1 cellular context compared by ENCODE assay signal in the genomic region with DNA sequence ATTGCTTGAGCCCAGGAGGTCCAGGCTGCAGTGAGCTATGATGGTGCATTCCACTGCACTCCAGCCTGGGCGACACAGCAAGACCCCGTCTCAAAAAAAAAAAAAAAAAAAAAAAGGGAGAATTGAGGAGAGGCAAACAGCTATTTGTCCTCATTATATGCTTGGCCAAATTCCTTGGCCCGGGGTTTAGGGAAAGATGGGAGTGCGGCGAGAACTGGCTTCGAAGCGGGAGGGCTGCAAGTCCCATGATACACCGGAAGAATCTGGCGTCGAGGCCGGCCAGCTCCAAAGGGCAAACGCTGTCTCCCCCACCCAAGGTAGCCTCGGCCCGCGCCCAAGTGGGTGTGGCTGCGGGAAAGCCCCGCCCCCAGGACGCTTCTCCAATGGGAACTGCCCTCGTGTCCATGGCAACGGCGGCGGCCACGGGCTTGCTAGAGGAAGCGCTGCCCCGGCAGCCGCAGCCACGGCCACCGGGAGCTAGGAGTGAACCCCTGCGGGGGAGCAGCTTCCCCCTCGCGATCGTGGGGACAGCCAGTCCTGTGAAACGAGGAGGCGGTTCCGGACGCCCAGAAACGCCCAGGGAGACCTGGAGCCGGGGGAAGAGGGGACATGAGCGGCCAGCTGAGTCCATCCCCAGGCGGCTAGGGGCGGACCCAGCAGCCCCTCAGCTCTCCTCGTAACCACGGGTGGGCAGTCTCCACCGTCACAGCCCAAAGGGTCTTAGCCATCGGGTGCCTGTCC.
A peak's percentile ranks its signal among the peaks of the same experiment; 100 is the strongest.
TF ChIP-seq lines count a peak whose summit lies in the region.

A gene with protein sequence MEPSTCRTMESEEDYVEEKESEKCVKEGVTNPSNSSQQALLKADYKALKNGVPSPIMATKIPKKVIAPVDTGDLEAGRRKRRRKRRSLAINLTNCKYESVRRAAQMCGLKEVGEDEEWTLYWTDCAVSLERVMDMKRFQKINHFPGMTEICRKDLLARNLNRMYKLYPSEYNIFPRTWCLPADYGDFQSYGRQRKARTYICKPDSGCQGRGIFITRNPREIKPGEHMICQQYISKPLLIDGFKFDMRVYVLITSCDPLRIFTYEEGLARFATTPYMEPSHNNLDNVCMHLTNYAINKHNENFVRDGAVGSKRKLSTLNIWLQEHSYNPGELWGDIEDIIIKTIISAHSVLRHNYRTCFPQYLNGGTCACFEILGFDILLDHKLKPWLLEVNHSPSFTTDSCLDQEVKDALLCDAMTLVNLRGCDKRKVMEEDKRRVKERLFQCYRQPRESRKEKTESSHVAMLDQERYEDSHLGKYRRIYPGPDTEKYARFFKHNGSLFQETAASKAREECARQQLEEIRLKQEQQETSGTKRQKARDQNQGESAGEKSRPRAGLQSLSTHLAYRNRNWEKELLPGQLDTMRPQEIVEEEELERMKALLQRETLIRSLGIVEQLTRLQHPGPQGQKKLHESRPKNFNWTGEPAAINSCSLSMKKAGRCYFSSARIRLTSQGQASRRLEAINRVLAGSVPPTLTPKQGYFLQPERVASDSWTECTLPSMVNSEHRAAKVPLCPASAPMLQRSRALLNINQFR (plus strand): TSS at position 434 of the 741 bp plus-strand sequence. CDS start 1,075 bp downstream, outside the sequence.

TF ChIP-seq in K562, 482 proteins besides CTCF, POLR2A, EP300 and RAD21 (continued from another document and continues in another):
- TF ChIP-seq, protein P1, sequence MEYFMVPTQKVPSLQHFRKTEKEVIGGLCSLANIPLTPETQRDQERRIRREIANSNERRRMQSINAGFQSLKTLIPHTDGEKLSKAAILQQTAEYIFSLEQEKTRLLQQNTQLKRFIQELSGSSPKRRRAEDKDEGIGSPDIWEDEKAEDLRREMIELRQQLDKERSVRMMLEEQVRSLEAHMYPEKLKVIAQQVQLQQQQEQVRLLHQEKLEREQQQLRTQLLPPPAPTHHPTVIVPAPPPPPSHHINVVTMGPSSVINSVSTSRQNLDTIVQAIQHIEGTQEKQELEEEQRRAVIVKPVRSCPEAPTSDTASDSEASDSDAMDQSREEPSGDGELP (CRISPR knock-in tag; IDR thresholded peaks at IDR 0.05; ENCODE audit: borderline replicate concordance) = peak; percentile 64; the same call in 1 of the 2 replicates
- peak; percentile 86 for TF ChIP-seq SMARCA5 (IDR thresholded peaks at IDR 0.05)
- peak; percentile 33 for TF ChIP-seq CCNT2 (IDR thresholded peaks at IDR 0.05; ENCODE audit: borderline replicate concordance, extremely low read depth, insufficient read length, low read depth, low read length)
- TF ChIP-seq CREBBP (IDR thresholded peaks at IDR 0.05; ENCODE audit: low read depth, low read length) = no peak
- TF ChIP-seq ATF7 (IDR thresholded peaks at IDR 0.05) = peak; percentile 81
- peak; percentile 59; the same call in 1 of the 2 replicates for TF ChIP-seq PHF8 (IDR thresholded peaks at IDR 0.05; ENCODE audit: borderline replicate concordance, low read length)
- TF ChIP-seq FUS (optimal IDR thresholded peaks at IDR 0.05; ENCODE audit: low read depth, low read length) = no peak
- TF ChIP-seq NFATC3 (IDR thresholded peaks at IDR 0.05) = no peak
- no peak for TF ChIP-seq IFI16 (CRISPR knock-in tag; IDR thresholded peaks at IDR 0.05)
- TF ChIP-seq CBX2 (IDR thresholded peaks at IDR 0.05; ENCODE audit: insufficient read depth, low read length, poor library complexity, severe bottlenecking) = no peak
- TF ChIP-seq, protein P2, sequence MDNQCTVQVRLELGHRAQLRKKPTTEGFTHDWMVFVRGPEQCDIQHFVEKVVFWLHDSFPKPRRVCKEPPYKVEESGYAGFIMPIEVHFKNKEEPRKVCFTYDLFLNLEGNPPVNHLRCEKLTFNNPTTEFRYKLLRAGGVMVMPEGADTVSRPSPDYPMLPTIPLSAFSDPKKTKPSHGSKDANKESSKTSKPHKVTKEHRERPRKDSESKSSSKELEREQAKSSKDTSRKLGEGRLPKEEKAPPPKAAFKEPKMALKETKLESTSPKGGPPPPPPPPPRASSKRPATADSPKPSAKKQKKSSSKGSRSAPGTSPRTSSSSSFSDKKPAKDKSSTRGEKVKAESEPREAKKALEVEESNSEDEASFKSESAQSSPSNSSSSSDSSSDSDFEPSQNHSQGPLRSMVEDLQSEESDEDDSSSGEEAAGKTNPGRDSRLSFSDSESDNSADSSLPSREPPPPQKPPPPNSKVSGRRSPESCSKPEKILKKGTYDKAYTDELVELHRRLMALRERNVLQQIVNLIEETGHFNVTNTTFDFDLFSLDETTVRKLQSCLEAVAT (IDR thresholded peaks at IDR 0.05) = no peak
- TF ChIP-seq ZNF507 (tag; conservative IDR thresholded peaks at IDR 0.05) = no peak
- 0 out of 2 replicates have a peak, but pooled peaks have one; percentile 5 for TF ChIP-seq BHLHE40 (IDR thresholded peaks at IDR 0.05; ENCODE audit: low read length)
- TF ChIP-seq NCOA6 (IDR thresholded peaks at IDR 0.05) = no peak
- no peak for TF ChIP-seq TAF15 (IDR thresholded peaks at IDR 0.05; ENCODE audit: low read depth, low read length)
- TF ChIP-seq PHF21A (IDR thresholded peaks at IDR 0.05; ENCODE audit: borderline replicate concordance, low read depth) = 0 out of 2 replicates have a peak, but pooled peaks have one; percentile 17
- TF ChIP-seq PCBP1 (IDR thresholded peaks at IDR 0.05; ENCODE audit: low read depth, low read length, poor library complexity, severe bottlenecking) = peak; percentile 53
- TF ChIP-seq NFYB (IDR thresholded peaks at IDR 0.05; ENCODE audit: extremely low read depth, insufficient read length) = no peak
- peak; percentile 78; the same call in 1 of the 2 replicates for TF ChIP-seq FOXP1 (CRISPR knock-in tag; IDR thresholded peaks at IDR 0.05)
- TF ChIP-seq NR2C2 (CRISPR knock-in tag; IDR thresholded peaks at IDR 0.05) = no peak
- TF ChIP-seq NR2C2 (tag; IDR thresholded peaks at IDR 0.05) = peak; percentile 24; the same call in 1 of the 2 replicates
- TF ChIP-seq, protein P3, sequence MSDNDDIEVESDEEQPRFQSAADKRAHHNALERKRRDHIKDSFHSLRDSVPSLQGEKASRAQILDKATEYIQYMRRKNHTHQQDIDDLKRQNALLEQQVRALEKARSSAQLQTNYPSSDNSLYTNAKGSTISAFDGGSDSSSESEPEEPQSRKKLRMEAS (CRISPR knock-in tag; IDR thresholded peaks at IDR 0.05) = peak; percentile 54
- peak; percentile 86 for TF ChIP-seq RBM22 (IDR thresholded peaks at IDR 0.05; ENCODE audit: low read depth, low read length, poor library complexity, severe bottlenecking)
- TF ChIP-seq, protein P4, sequence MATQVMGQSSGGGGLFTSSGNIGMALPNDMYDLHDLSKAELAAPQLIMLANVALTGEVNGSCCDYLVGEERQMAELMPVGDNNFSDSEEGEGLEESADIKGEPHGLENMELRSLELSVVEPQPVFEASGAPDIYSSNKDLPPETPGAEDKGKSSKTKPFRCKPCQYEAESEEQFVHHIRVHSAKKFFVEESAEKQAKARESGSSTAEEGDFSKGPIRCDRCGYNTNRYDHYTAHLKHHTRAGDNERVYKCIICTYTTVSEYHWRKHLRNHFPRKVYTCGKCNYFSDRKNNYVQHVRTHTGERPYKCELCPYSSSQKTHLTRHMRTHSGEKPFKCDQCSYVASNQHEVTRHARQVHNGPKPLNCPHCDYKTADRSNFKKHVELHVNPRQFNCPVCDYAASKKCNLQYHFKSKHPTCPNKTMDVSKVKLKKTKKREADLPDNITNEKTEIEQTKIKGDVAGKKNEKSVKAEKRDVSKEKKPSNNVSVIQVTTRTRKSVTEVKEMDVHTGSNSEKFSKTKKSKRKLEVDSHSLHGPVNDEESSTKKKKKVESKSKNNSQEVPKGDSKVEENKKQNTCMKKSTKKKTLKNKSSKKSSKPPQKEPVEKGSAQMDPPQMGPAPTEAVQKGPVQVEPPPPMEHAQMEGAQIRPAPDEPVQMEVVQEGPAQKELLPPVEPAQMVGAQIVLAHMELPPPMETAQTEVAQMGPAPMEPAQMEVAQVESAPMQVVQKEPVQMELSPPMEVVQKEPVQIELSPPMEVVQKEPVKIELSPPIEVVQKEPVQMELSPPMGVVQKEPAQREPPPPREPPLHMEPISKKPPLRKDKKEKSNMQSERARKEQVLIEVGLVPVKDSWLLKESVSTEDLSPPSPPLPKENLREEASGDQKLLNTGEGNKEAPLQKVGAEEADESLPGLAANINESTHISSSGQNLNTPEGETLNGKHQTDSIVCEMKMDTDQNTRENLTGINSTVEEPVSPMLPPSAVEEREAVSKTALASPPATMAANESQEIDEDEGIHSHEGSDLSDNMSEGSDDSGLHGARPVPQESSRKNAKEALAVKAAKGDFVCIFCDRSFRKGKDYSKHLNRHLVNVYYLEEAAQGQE (CRISPR knock-in tag; IDR thresholded peaks at IDR 0.05; ENCODE audit: low read depth) = 0 out of 2 replicates have a peak, but pooled peaks have one; percentile 18
- peak; percentile 82 for TF ChIP-seq RBFOX2 (IDR thresholded peaks at IDR 0.05; ENCODE audit: low read depth, low read length)
- TF ChIP-seq, protein P5, sequence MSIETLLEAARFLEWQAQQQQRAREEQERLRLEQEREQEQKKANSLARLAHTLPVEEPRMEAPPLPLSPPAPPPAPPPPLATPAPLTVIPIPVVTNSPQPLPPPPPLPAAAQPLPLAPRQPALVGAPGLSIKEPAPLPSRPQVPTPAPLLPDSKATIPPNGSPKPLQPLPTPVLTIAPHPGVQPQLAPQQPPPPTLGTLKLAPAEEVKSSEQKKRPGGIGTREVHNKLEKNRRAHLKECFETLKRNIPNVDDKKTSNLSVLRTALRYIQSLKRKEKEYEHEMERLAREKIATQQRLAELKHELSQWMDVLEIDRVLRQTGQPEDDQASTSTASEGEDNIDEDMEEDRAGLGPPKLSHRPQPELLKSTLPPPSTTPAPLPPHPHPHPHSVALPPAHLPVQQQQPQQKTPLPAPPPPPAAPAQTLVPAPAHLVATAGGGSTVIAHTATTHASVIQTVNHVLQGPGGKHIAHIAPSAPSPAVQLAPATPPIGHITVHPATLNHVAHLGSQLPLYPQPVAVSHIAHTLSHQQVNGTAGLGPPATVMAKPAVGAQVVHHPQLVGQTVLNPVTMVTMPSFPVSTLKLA (conservative IDR thresholded peaks at IDR 0.05) = peak in 1 of 2 experiments; percentile 63; a peak in 2 of 4 replicates
- TF ChIP-seq TEAD1 (CRISPR knock-in tag; IDR thresholded peaks at IDR 0.05) = peak in 1 of 2 experiments; percentile 47; a peak in 1 of 4 replicates
- TF ChIP-seq CXXC5 (CRISPR knock-in tag; IDR thresholded peaks at IDR 0.05) = peak; percentile 52
- no peak for TF ChIP-seq ZNF175 (CRISPR knock-in tag; IDR thresholded peaks at IDR 0.05; ENCODE audit: low read depth)
- TF ChIP-seq, protein P6, sequence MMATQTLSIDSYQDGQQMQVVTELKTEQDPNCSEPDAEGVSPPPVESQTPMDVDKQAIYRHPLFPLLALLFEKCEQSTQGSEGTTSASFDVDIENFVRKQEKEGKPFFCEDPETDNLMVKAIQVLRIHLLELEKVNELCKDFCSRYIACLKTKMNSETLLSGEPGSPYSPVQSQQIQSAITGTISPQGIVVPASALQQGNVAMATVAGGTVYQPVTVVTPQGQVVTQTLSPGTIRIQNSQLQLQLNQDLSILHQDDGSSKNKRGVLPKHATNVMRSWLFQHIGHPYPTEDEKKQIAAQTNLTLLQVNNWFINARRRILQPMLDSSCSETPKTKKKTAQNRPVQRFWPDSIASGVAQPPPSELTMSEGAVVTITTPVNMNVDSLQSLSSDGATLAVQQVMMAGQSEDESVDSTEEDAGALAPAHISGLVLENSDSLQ (IDR thresholded peaks at IDR 0.05) = 0 out of 2 replicates have a peak, but pooled peaks have one; percentile 27
- TF ChIP-seq, protein P7, sequence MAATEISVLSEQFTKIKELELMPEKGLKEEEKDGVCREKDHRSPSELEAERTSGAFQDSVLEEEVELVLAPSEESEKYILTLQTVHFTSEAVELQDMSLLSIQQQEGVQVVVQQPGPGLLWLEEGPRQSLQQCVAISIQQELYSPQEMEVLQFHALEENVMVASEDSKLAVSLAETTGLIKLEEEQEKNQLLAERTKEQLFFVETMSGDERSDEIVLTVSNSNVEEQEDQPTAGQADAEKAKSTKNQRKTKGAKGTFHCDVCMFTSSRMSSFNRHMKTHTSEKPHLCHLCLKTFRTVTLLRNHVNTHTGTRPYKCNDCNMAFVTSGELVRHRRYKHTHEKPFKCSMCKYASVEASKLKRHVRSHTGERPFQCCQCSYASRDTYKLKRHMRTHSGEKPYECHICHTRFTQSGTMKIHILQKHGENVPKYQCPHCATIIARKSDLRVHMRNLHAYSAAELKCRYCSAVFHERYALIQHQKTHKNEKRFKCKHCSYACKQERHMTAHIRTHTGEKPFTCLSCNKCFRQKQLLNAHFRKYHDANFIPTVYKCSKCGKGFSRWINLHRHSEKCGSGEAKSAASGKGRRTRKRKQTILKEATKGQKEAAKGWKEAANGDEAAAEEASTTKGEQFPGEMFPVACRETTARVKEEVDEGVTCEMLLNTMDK (IDR thresholded peaks at IDR 0.05; ENCODE audit: borderline replicate concordance, insufficient read depth, low read depth, low read length, poor library complexity, severe bottlenecking) = no peak
- TF ChIP-seq NR4A1 (CRISPR knock-in tag; IDR thresholded peaks at IDR 0.05) = 0 out of 2 replicates have a peak, but pooled peaks have one; percentile 46
- TF ChIP-seq NR4A1 (tag; IDR thresholded peaks at IDR 0.05) = no peak
- peak; percentile 54 for TF ChIP-seq RBBP5 (IDR thresholded peaks at IDR 0.05; ENCODE audit: borderline replicate concordance, insufficient read depth, low read length, poor library complexity, severe bottlenecking)
- peak; percentile 41; the same call in 1 of the 2 replicates for TF ChIP-seq SPI1 (IDR thresholded peaks at IDR 0.05; ENCODE audit: borderline replicate concordance, low read depth, low read length)
- TF ChIP-seq ZNF57 (CRISPR knock-in tag; IDR thresholded peaks at IDR 0.05) = no peak
- TF ChIP-seq L3MBTL2 (IDR thresholded peaks at IDR 0.05) = peak; percentile 94
- TF ChIP-seq, protein P8, sequence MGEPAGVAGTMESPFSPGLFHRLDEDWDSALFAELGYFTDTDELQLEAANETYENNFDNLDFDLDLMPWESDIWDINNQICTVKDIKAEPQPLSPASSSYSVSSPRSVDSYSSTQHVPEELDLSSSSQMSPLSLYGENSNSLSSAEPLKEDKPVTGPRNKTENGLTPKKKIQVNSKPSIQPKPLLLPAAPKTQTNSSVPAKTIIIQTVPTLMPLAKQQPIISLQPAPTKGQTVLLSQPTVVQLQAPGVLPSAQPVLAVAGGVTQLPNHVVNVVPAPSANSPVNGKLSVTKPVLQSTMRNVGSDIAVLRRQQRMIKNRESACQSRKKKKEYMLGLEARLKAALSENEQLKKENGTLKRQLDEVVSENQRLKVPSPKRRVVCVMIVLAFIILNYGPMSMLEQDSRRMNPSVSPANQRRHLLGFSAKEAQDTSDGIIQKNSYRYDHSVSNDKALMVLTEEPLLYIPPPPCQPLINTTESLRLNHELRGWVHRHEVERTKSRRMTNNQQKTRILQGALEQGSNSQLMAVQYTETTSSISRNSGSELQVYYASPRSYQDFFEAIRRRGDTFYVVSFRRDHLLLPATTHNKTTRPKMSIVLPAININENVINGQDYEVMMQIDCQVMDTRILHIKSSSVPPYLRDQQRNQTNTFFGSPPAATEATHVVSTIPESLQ (CRISPR knock-in tag; IDR thresholded peaks at IDR 0.05) = 0 out of 2 replicates have a peak, but pooled peaks have one; percentile 15
- TF ChIP-seq ETV5 (CRISPR knock-in tag; IDR thresholded peaks at IDR 0.05; ENCODE audit: low read depth) = peak; percentile 45; the same call in 1 of the 2 replicates
- TF ChIP-seq, protein P9, sequence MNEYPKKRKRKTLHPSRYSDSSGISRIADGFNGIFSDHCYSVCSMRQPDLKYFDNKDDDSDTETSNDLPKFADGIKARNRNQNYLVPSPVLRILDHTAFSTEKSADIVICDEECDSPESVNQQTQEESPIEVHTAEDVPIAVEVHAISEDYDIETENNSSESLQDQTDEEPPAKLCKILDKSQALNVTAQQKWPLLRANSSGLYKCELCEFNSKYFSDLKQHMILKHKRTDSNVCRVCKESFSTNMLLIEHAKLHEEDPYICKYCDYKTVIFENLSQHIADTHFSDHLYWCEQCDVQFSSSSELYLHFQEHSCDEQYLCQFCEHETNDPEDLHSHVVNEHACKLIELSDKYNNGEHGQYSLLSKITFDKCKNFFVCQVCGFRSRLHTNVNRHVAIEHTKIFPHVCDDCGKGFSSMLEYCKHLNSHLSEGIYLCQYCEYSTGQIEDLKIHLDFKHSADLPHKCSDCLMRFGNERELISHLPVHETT (CRISPR knock-in tag; conservative IDR thresholded peaks at IDR 0.05 in 1 of 2, IDR thresholded peaks at IDR 0.05 in 1 of 2) = no peak
